ENCODE assay signal across 9 cellular contexts in the genomic region with DNA sequence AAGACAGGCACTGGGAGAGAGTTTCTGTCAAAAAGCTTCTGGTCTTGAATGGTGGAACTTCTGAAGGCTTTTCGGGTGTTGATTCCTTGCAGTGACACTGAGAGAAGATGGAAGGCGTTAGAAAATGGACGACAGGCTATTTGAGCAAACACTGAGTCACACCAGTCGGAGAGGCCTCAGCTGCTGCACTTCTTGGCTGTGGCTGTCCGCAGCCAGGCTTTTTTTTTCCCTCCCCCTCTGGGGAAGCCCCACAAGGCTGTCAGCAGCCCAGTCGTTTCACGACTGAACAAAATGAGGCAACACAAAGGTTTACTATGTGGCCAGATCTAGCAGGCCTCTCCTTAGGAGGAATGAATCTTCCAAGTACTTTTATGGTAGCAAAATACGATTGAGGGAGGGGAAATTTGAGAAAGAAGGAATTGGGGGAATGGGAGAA. TPM values are rescaled to one million over a fixed set of nuclear protein-coding genes. Genes with fewer than 3 reads are reported as not detected.
DNase-seq lines count a peak whose midpoint lies in the region; ATAC-seq and TF ChIP-seq lines count a peak whose summit lies in the region.
"Had no signal": no experiment of that assay in that cellular context is flagged by ENCODE, and none has a peak within 500 bp of the region (broad histone marks: within the 10 kb centered on the region; RNA-seq: fewer than 3 reads in every experiment).

No MANE protein-coding gene starts in this region.

- H3K36me3 Mint-ChIP-seq in activated T-helper 17 cell treated with anti-CD3 and anti-CD28 coated beads, Interleukin-2, amount 50 U/mL, for 72 hours (ENCODE audit: low read depth) = peaks cover 65% of the 10 kb centered on the region

- TF ChIP-seq CTCF in gastroesophageal sphincter (IDR thresholded peaks at IDR 0.05) (no peak), ovary (IDR thresholded peaks at IDR 0.05) (no peak)

- H3K27me3 Mint-ChIP-seq in activated T-helper 17 cell treated with anti-CD3 and anti-CD28 coated beads, Interleukin-2, amount 50 U/mL, for 72 hours = no peaks in the 10 kb centered on the region

- peak overlapping the region; percentile 6; the same call in 1 of the 2 replicates for H3K9ac ChIP-seq in HUES48 (ENCODE audit: low read depth, low read length)

- H3K4me1 Mint-ChIP-seq in activated T-helper 17 cell treated with anti-CD3 and anti-CD28 coated beads, Interleukin-2, amount 50 U/mL, for 72 hours = peaks cover 16% of the 10 kb centered on the region

- H3K4me3 ChIP-seq in HUES48 (ENCODE audit: low read depth, low read length) (no peak overlapping the region), gastroesophageal sphincter (no peak overlapping the region), ovary (no peak overlapping the region)

- intact Hi-C loops in ovary (cut with DNase I) = loop anchor here in 1 of 4 donors (5.0 kb wide), 1 partner anchor 184 kb away; the partner anchor contains the start of gene AHDC1

- H3K4me1 ChIP-seq in HUES48 (ENCODE audit: control insufficient read depth, insufficient read depth, low read length) = peaks cover 20% of the 10 kb centered on the region
- peaks cover 29 to 81% (median 37%) of the 10 kb centered on the region in 3 donors for H3K4me1 ChIP-seq in gastroesophageal sphincter
- peaks cover 1% of the 10 kb centered on the region for H3K4me1 ChIP-seq in ovary (ENCODE audit: insufficient read depth)

- peak; percentile 99 for ATAC-seq in activated T-helper 17 cell treated with anti-CD3 and anti-CD28 coated beads, Interleukin-2, amount 50 U/mL, for 72 hours (replicated peaks)
- ATAC-seq in gastroesophageal sphincter (peak; percentile 96), HG03175 (IDR thresholded peaks at IDR 0.05; ENCODE audit: unreplicated experiment) (no peak)

- WGBS in gastroesophageal sphincter (ENCODE audit: low coverage in 1 of 2), 2 donors = 7 to 15% methylated on average over 5 to 8 of the region's 8 CpGs
- 8 to 14% (median 9%) methylated on average over 8 of the region's 8 CpGs for WGBS in ovary, 3 donors

- DNase-seq in activated T-cell treated with anti-CD3 and anti-CD28 coated beads for 48 hours (ENCODE audit: low read depth) (peak; percentile 60), ovary (peak in 3 of 5 donors; percentile 52 to 74 (median 70)), NCI-H526 (lab: John Stamatoyannopoulos, UW) (no peak)
- no peak for DNase-seq in activated T-cell treated with anti-CD3 and anti-CD28 coated beads, Interleukin-2, amount 50 U/mL, for 1 hour

- no peaks in the 10 kb centered on the region for H3K9me3 Mint-ChIP-seq in activated T-helper 17 cell treated with anti-CD3 and anti-CD28 coated beads, Interleukin-2, amount 50 U/mL, for 72 hours

- no peak for TF ChIP-seq POLR2A in gastroesophageal sphincter (IDR thresholded peaks at IDR 0.05)
- no peak for TF ChIP-seq POLR2A in ovary (IDR thresholded peaks at IDR 0.05)

- H3K27me3 ChIP-seq in HUES48 (ENCODE audit: control insufficient read depth, insufficient read depth, low read length) (no peaks in the 10 kb centered on the region), gastroesophageal sphincter (no peaks in the 10 kb centered on the region), ovary (no peaks in the 10 kb centered on the region)

- H3K36me3 ChIP-seq in HUES48 (ENCODE audit: control insufficient read depth, insufficient read depth, low read length) = peaks cover 43% of the 10 kb centered on the region
- H3K36me3 ChIP-seq in gastroesophageal sphincter = peaks cover 2 to 50% of the 10 kb centered on the region in 2 donors
- H3K36me3 ChIP-seq in ovary = no peaks in the 10 kb centered on the region

- TF ChIP-seq EP300 in gastroesophageal sphincter (IDR thresholded peaks at IDR 0.05) (no peak), ovary (IDR thresholded peaks at IDR 0.05) (no peak)

- H3K4me3 Mint-ChIP-seq in activated T-helper 17 cell treated with anti-CD3 and anti-CD28 coated beads, Interleukin-2, amount 50 U/mL, for 72 hours = peak overlapping the region; percentile 56

- H3K9me3 ChIP-seq in HUES48 (ENCODE audit: control insufficient read depth, insufficient read depth, low read length) (no peaks in the 10 kb centered on the region), gastroesophageal sphincter (no peaks in the 10 kb centered on the region), ovary (no peaks in the 10 kb centered on the region)

- H3K27ac ChIP-seq in HUES48 (ENCODE audit: low read depth, low read length) (peak overlapping the region; percentile 71), gastroesophageal sphincter (peak overlapping the region; percentile 79 to 89 (median 87)), ovary (peak overlapping the region in 1 of 2 donors; percentile 47)

- H3K27ac Mint-ChIP-seq in activated T-helper 17 cell treated with anti-CD3 and anti-CD28 coated beads, Interleukin-2, amount 50 U/mL, for 72 hours = peak overlapping the region; percentile 87

RNA-seq across cellular contexts. Expression of gene GPR3, which starts 25.9 kb away (rescaled TPM):
- under 1 TPM; 0.26 to 0.42 TPM for total RNA-seq in activated T-helper 17 cell treated with anti-CD3 and anti-CD28 coated beads, Interleukin-2, amount 50 U/mL, for 72 hours
- total RNA-seq in gastroesophageal sphincter = under 1 TPM in 1 of 4 donors, not detected in 3; 0.67 TPM
- under 1 TPM in 6 of 7 donors, not detected in 1; 0.15 to 0.87 (median 0.41) TPM for total RNA-seq in ovary
- under 1 TPM; 0.12 to 0.18 TPM for polyA plus RNA-seq in ovary

RNA-seq across cellular contexts. Expression of gene CD164L2, which starts 35.2 kb away (rescaled TPM):
- total RNA-seq in activated T-helper 17 cell treated with anti-CD3 and anti-CD28 coated beads, Interleukin-2, amount 50 U/mL, for 72 hours = not detected
- total RNA-seq in gastroesophageal sphincter (not detected), ovary (10 to 100 TPM in 1 of 7 donors, 1 to 10 TPM in 1, under 1 TPM in 3, not detected in 2; 0.52 to 15.5 (median 0.89) TPM)
- polyA plus RNA-seq in ovary = under 1 TPM in 1 of 2 donors, not detected in 1; 0.06 TPM
- total RNA-seq: glomerular endothelial cell had no signal

RNA-seq across cellular contexts. Expression of gene FCN3, which starts 43.7 kb away (rescaled TPM):
- total RNA-seq in activated T-helper 17 cell treated with anti-CD3 and anti-CD28 coated beads, Interleukin-2, amount 50 U/mL, for 72 hours = not detected
- total RNA-seq in gastroesophageal sphincter (10 to 100 TPM in 1 of 4 donors, 1 to 10 TPM in 3; 4.6 to 11.5 (median 6.3) TPM), ovary (1 to 10 TPM in 4 of 7 donors, under 1 TPM in 3; 0.35 to 7.6 (median 1.2) TPM)
- polyA plus RNA-seq in ovary = 1 to 10 TPM; 2.5 to 6.5 TPM
- total RNA-seq: glomerular endothelial cell had no signal

RNA-seq across cellular contexts. Expression of gene MAP3K6, which starts 51.6 kb away (rescaled TPM):
- 10 to 100 TPM in 1 of 2 donors, 1 to 10 TPM in 1; 7.3 to 15.2 TPM for total RNA-seq in activated T-helper 17 cell treated with anti-CD3 and anti-CD28 coated beads, Interleukin-2, amount 50 U/mL, for 72 hours
- 10 to 100 TPM; 31.1 to 64.3 (median 54.3) TPM for total RNA-seq in gastroesophageal sphincter
- 10 to 100 TPM; 10.3 to 45.9 (median 19.0) TPM for total RNA-seq in ovary
- polyA plus RNA-seq in ovary = 10 to 100 TPM in 1 of 2 donors, 1 to 10 TPM in 1; 5.1 to 14.2 TPM

Comparison
In these comparisons a context has a peak if more than half of its experiments do, and no peak if none do; other contexts are left out.
1. DNase-seq: peak in activated T-cell treated with anti-CD3 and anti-CD28 coated beads for 48 hours (single experiment) and ovary (3 of 5); none in activated T-cell treated with anti-CD3 and anti-CD28 coated beads, Interleukin-2, amount 50 U/mL, for 1 hour (single experiment) and NCI-H526 (0 of 2).